1 cellular context compared by ENCODE assay signal in the genomic region with DNA sequence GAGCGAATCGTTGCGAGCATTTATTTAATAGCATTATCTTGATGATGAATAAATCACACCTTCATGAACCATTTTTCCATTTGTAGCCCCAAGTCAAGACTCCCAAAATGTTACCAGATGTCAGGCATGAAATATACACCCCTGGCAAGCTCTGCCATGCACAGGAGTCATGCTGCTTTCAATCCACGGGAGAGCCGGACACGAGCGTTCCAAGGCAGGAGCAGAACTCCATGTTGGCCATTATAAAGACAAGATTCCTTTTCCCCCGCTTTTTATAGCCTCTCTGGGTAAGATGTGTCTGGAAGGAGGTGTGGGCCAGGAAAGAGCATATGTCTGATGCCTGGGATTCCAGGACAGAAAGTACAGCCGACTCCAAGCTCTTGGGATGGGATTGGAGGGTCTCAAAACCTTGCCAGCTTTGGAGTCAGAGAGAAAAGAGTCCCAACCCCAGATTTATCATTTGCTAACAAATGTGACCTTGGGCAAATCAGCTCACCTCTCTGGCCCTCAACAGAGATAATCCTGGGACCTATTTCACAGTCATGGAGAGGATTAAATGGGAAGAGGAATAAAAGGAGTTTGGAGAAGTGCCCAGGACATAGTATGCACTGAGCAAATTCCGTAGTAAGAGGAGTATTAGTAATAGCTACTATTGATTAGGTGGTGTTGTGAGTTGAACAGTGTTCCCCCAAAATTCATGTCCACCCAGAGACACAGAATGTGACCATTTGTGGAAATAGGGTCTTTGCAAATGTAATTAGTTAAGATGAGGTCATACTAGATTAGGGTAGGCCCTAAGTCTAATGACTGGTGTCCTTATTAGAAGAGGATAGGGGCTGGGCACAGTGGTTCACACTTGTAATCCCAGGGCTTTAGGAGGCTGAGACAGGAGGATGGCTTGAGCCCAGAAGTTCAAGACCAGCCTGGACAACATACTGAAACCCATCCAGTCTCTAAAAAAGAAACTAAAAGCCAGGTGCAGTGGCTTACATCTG.
TF ChIP-seq lines count a peak whose summit lies in the region.

No MANE protein-coding gene starts in this region.

TF ChIP-seq in liver, 16 proteins besides CTCF, POLR2A, EP300 and RAD21 (continued from another document):
- TF ChIP-seq REST (IDR thresholded peaks at IDR 0.05) (no peak), NR2F2 (IDR thresholded peaks at IDR 0.05) (peak; percentile 0)
- TF ChIP-seq, protein P1, sequence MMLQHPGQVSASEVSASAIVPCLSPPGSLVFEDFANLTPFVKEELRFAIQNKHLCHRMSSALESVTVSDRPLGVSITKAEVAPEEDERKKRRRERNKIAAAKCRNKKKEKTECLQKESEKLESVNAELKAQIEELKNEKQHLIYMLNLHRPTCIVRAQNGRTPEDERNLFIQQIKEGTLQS (IDR thresholded peaks at IDR 0.05) = no peak
